8 cellular contexts compared by ENCODE assay signal in the genomic region with DNA sequence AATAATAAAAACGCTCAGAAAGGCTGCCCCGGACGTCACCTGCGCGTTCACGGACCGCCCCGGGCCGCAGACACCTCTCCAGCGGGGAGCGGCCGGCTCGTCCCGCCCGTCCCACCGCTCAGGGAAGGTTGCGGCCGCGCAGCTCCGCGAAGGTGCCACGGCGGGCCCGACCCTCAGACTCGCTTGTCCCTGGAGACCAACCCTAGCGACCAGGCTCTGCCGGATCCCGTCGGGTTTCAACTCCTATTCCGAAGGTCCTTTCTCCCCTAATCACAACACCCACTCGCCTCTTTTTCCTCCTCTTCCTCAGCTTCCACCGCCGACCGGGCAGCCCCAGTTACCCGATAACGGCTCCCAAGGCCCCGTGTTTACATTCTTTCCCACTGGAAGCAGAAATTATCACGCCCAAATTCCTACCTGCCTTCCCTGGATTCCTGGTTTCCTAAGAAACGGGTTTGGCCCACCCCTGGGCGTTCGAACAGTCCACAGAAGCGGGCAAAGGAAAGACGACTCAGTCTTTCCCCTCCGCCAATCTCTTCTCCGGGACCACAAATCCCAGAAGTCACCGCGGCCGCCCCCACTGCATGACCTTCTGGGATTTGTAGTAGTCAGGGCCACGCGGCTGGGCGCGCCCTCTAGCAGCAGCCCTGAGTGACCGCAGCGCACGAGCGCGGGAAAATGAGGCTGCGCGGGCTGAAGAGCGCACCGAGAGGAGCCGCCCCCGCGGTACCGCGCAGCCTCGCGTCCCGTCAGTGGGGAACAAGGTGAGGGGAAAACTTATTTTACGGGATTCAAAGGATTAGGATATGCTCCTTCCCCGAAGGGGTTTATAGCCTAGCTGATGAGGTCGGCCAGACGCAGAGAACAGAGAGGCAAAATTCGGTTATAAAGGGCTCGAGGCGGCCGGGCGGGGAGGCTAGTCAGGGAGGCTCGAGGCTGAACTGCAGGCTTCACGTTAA. TPM values are rescaled to one million over a fixed set of nuclear protein-coding genes. Genes with fewer than 3 reads are reported as not detected.
DNase-seq lines count a peak whose midpoint lies in the region; ATAC-seq and TF ChIP-seq lines count a peak whose summit lies in the region.

A gene with protein sequence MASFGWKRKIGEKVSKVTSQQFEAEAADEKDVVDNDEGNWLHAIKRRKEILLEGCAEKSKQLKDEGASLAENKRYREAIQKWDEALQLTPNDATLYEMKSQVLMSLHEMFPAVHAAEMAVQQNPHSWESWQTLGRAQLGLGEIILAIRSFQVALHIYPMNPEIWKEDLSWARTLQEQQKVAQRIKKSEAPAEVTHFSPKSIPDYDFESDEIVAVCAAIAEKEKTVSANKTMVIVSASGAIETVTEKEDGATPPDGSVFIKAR (minus strand): TSS at position 555 of the 959 bp plus-strand sequence. CDS start 8,943 bp downstream, outside the sequence.

- peak in 1 of 2 donors; percentile 69 for TF ChIP-seq POLR2A in vagina (IDR thresholded peaks at IDR 0.05)

- H3K4me3 ChIP-seq in ascending aorta (peak within 1 kb of the TSS; percentile 83 to 95), right cardiac atrium (ENCODE audit: low read length) (peak within 1 kb of the TSS; percentile 90), vagina (peak within 1 kb of the TSS; percentile 93 to 95)

- ATAC-seq in GM18498 (IDR thresholded peaks at IDR 0.05; ENCODE audit: unreplicated experiment) (peak; percentile 88), HG02938 (IDR thresholded peaks at IDR 0.05; ENCODE audit: unreplicated experiment) (peak; percentile 75), right cardiac atrium (peak; percentile 98)

- intact Hi-C loops in ascending aorta (cut with DNase I) (loop anchor here (1.0 to 10.0 kb wide), 6 partner anchors 43 to 1361 kb away; a partner anchor contains a TSS), right cardiac atrium (cut with DNase I) (loop anchor here in 1 of 4 donors (10.0 kb wide), 1 partner anchor 119 kb away; no protein-coding TSS in a partner anchor), vagina (cut with DNase I) (loop anchor here (2.0 to 10.0 kb wide), 2 partner anchors 41 to 79 kb away; a partner anchor contains a TSS)

- H3K36me3 ChIP-seq in ascending aorta (no peaks in the 10 kb centered on the region), vagina (peaks cover 0 to 4% of the 10 kb centered on the region in 2 donors)

- H3K4me1 ChIP-seq in ascending aorta (peaks cover 0 to 8% of the 10 kb centered on the region in 2 donors), right cardiac atrium (ENCODE audit: control insufficient read depth, insufficient read depth, low read length) (no peaks in the 10 kb centered on the region), vagina (peaks cover 22% of the 10 kb centered on the region)

- H3K27me3 ChIP-seq in ascending aorta = no peaks in the 10 kb centered on the region
- H3K27me3 ChIP-seq in right cardiac atrium (ENCODE audit: control insufficient read depth, insufficient read depth) = no peaks in the 10 kb centered on the region
- no peaks in the 10 kb centered on the region for H3K27me3 ChIP-seq in vagina

- peak; percentile 46 to 79 (median 76) for TF ChIP-seq CTCF in ascending aorta (IDR thresholded peaks at IDR 0.05)
- peak; percentile 57 to 76 (median 72) for TF ChIP-seq CTCF in vagina (IDR thresholded peaks at IDR 0.05)

- DNase-seq in NCI-H1694 treated with DMSO at 0.1 percent for 48 hours (lab: John Stamatoyannopoulos, UW) (peak; percentile 97), T-helper 2 cell (peak; percentile 88 to 98 (median 92)), ascending aorta (ENCODE audit: low spot score in 2 of 2) (peak; percentile 89 to 98), right cardiac atrium (peak; percentile 97 to 99 (median 97)), pulmonary artery endothelial cell (ENCODE audit: low read depth, low spot score) (peak; percentile 88), vagina (ENCODE audit: extremely low spot score in 2 of 2) (peak in 1 of 2 donors; percentile 94)

- H3K9me3 ChIP-seq in ascending aorta (no peaks in the 10 kb centered on the region), right cardiac atrium (ENCODE audit: control insufficient read depth, low read length) (no peaks in the 10 kb centered on the region), vagina (no peaks in the 10 kb centered on the region)

- peak within 1 kb of the TSS; percentile 91 to 92 for H3K27ac ChIP-seq in ascending aorta
- peak within 1 kb of the TSS; percentile 74 for H3K27ac ChIP-seq in right cardiac atrium (ENCODE audit: low read length)
- peak within 1 kb of the TSS; percentile 92 for H3K27ac ChIP-seq in vagina

- 5% methylated on average over 80 of the region's 80 CpGs for WGBS in right cardiac atrium

RNA-seq across cellular contexts. Expression of the gene that starts here (rescaled TPM):
- 7.0 TPM for total RNA-seq in ascending aorta
- total RNA-seq in right cardiac atrium = 10 to 100 TPM; 14.9 to 17.5 (median 16.7) TPM
- polyA plus RNA-seq in right cardiac atrium = 7.2 TPM
- total RNA-seq in pulmonary artery endothelial cell = 14.8 and 16.7 TPM in 2 replicates
- total RNA-seq in vagina = 12.8 TPM
